Comparison of ENCODE assay signal across 20 cellular contexts in the genomic region with DNA sequence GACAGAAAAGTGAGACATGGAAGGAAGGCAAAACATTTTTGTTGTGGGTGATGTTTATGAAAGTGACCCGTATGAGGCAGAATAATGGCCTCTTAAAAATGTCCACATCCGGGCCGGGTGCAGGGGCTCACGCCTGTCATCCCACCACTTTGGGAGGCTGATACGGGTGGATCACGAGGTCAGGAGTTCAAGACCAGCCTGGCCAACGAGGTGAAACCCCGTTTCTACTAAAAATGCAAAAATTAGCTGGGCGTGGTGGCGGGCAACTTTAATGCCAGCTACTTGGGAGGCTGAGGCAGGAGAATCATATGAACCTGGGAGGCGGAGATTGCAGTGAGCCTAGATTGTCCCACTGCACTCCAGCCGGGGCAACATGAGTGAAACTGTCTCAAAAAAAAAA. TPM values are rescaled to one million over a fixed set of nuclear protein-coding genes. Genes with fewer than 3 reads are reported as not detected.
"Had no signal": no experiment of that assay in that cellular context is flagged by ENCODE, and none has a peak within 500 bp of the region (broad histone marks: within the 10 kb centered on the region; RNA-seq: fewer than 3 reads in every experiment).

No MANE protein-coding gene starts in this region.

RNA-seq across cellular contexts. Expression of a gene that starts 18.0 kb away (rescaled TPM):
- total RNA-seq: activated CD4-positive, alpha-beta memory T cell treated with anti-CD3 and anti-CD28 coated beads for 36 hours; activated CD4-positive, alpha-beta T cell treated with anti-CD3 and anti-CD28 coated beads for 36 hours; activated CD4-positive, alpha-beta T cell treated with anti-CD3 and anti-CD28 coated beads, Interleukin-2, amount 10 ng/mL, durations not matched to agents 24 days and 14 days; activated CD8-positive, alpha-beta memory T cell treated with anti-CD3 and anti-CD28 coated beads for 36 hours; activated CD8-positive, alpha-beta memory T cell treated with anti-CD3 and anti-CD28 coated beads, Interleukin-2, amount 10 ng/mL, durations not matched to agents 7 days and 5 days; activated CD8-positive, alpha-beta T cell treated with anti-CD3 and anti-CD28 coated beads, Interleukin-2, amount 10 ng/mL, durations not matched to agents 7 days and 5 days; activated naive CD4-positive, alpha-beta T cell treated with anti-CD3 and anti-CD28 coated beads for 36 hours; activated naive CD8-positive, alpha-beta T cell treated with anti-CD3 and anti-CD28 coated beads for 36 hours; activated T-helper 1 cell treated with anti-CD3 and anti-CD28 coated beads, Interleukin-12 subunit alpha, Interleukin-12 subunit beta, Interleukin-2, Interleukin-4 antibody, amounts not matched to agents 30 ng/mL and 10 ng/mL and 1 ng/mL, durations not matched to agents 14 hours and 24 hours and 36 hours; activated T-helper 2 cell treated with anti-CD3 and anti-CD28 coated beads, Interferon-gamma antibody, Interleukin-2, Interleukin-4, amounts not matched to agents 10 μg/mL and 5 μg/mL and 100 μg/mL, durations not matched to agents 14 hours and 24 hours and 36 hours; adrenal gland; aorta; body of pancreas; chondrocyte; dermis blood vessel endothelial cell; esophagus squamous epithelium; gastrocnemius medialis; heart left ventricle; T-helper 17 cell had no signal
- polyA plus RNA-seq: adrenal gland, aorta, esophagus, heart left ventricle had no signal

RNA-seq across cellular contexts. Expression of a gene that starts 20.2 kb away (rescaled TPM):
- total RNA-seq: activated CD4-positive, alpha-beta memory T cell treated with anti-CD3 and anti-CD28 coated beads for 36 hours; activated CD4-positive, alpha-beta T cell treated with anti-CD3 and anti-CD28 coated beads for 36 hours; activated CD4-positive, alpha-beta T cell treated with anti-CD3 and anti-CD28 coated beads, Interleukin-2, amount 10 ng/mL, durations not matched to agents 24 days and 14 days; activated CD8-positive, alpha-beta memory T cell treated with anti-CD3 and anti-CD28 coated beads for 36 hours; activated CD8-positive, alpha-beta memory T cell treated with anti-CD3 and anti-CD28 coated beads, Interleukin-2, amount 10 ng/mL, durations not matched to agents 7 days and 5 days; activated CD8-positive, alpha-beta T cell treated with anti-CD3 and anti-CD28 coated beads, Interleukin-2, amount 10 ng/mL, durations not matched to agents 7 days and 5 days; activated naive CD4-positive, alpha-beta T cell treated with anti-CD3 and anti-CD28 coated beads for 36 hours; activated naive CD8-positive, alpha-beta T cell treated with anti-CD3 and anti-CD28 coated beads for 36 hours; activated T-helper 1 cell treated with anti-CD3 and anti-CD28 coated beads, Interleukin-12 subunit alpha, Interleukin-12 subunit beta, Interleukin-2, Interleukin-4 antibody, amounts not matched to agents 30 ng/mL and 10 ng/mL and 1 ng/mL, durations not matched to agents 14 hours and 24 hours and 36 hours; activated T-helper 2 cell treated with anti-CD3 and anti-CD28 coated beads, Interferon-gamma antibody, Interleukin-2, Interleukin-4, amounts not matched to agents 10 μg/mL and 5 μg/mL and 100 μg/mL, durations not matched to agents 14 hours and 24 hours and 36 hours; adrenal gland; aorta; body of pancreas; chondrocyte; esophagus squamous epithelium; gastrocnemius medialis; heart left ventricle had no signal
- polyA plus RNA-seq: adrenal gland, aorta, esophagus, heart left ventricle had no signal

RNA-seq across cellular contexts. Expression of a gene that starts 37.3 kb away (rescaled TPM):
- total RNA-seq: activated CD4-positive, alpha-beta memory T cell treated with anti-CD3 and anti-CD28 coated beads for 36 hours; activated CD4-positive, alpha-beta T cell treated with anti-CD3 and anti-CD28 coated beads for 36 hours; activated CD4-positive, alpha-beta T cell treated with anti-CD3 and anti-CD28 coated beads, Interleukin-2, amount 10 ng/mL, durations not matched to agents 24 days and 14 days; activated CD8-positive, alpha-beta memory T cell treated with anti-CD3 and anti-CD28 coated beads for 36 hours; activated CD8-positive, alpha-beta memory T cell treated with anti-CD3 and anti-CD28 coated beads, Interleukin-2, amount 10 ng/mL, durations not matched to agents 7 days and 5 days; activated CD8-positive, alpha-beta T cell treated with anti-CD3 and anti-CD28 coated beads, Interleukin-2, amount 10 ng/mL, durations not matched to agents 7 days and 5 days; activated naive CD4-positive, alpha-beta T cell treated with anti-CD3 and anti-CD28 coated beads for 36 hours; activated naive CD8-positive, alpha-beta T cell treated with anti-CD3 and anti-CD28 coated beads for 36 hours; activated T-helper 1 cell treated with anti-CD3 and anti-CD28 coated beads, Interleukin-12 subunit alpha, Interleukin-12 subunit beta, Interleukin-2, Interleukin-4 antibody, amounts not matched to agents 30 ng/mL and 10 ng/mL and 1 ng/mL, durations not matched to agents 14 hours and 24 hours and 36 hours; activated T-helper 2 cell treated with anti-CD3 and anti-CD28 coated beads, Interferon-gamma antibody, Interleukin-2, Interleukin-4, amounts not matched to agents 10 μg/mL and 5 μg/mL and 100 μg/mL, durations not matched to agents 14 hours and 24 hours and 36 hours; adrenal gland; aorta; body of pancreas; chondrocyte; dermis blood vessel endothelial cell; esophagus squamous epithelium; gastrocnemius medialis; heart left ventricle; T-helper 17 cell had no signal
- polyA plus RNA-seq: adrenal gland, aorta, esophagus, heart left ventricle had no signal
